8 cellular contexts compared by ENCODE assay signal in the genomic region with DNA sequence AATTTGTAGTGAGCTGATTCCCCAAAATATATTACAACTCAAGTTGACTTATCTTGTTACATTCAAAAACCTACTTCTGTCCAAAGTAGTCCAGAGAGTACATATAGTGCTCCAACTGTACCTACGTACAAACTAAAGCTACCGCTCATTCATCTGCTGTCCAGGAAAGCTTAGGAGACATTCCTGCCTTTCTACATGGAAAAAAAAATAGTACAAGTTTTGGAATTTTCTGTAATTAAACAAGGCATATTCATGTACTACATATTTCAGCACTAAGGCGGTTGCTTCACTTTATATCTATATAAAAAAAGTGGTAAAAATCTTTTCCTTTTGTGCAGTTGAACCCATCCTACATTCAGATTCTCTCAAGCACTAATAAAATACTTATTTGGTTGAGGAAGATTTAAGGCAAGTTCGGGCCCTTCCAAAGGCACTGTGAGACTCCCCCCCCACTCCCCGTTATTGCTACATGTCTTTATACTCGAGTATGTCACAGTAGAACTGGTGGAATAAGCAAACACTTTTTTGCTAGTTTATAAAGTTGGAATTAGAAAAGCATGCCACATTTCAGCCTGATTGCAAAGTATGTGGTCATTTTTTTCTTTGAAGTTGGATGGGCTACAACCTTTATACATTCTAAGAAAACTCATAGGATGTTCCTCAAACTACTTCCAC. TPM values are rescaled to one million over a fixed set of nuclear protein-coding genes. Genes with fewer than 3 reads are reported as not detected.
DNase-seq lines count a peak whose midpoint lies in the region; ATAC-seq, FAIRE-seq and TF ChIP-seq lines count a peak whose summit lies in the region.

No MANE protein-coding gene starts in this region.

- H3K27me3 ChIP-seq in GM06990 (replicated peaks; ENCODE audit: control insufficient read depth, insufficient read depth, low read length): no peaks in the 10 kb centered on the region
- no peaks in the 10 kb centered on the region for H3K27me3 ChIP-seq in parathyroid adenoma (ENCODE audit: control insufficient read depth, insufficient read depth, low read length)

- H3K9me3 ChIP-seq in parathyroid adenoma (ENCODE audit: control insufficient read depth, low read length): no peaks in the 10 kb centered on the region

- H2AFZ ChIP-seq in parathyroid adenoma: no peak overlapping the region

- ATAC-seq in HG03159 (IDR thresholded peaks at IDR 0.05; ENCODE audit: unreplicated experiment) (no peak), esophagus mucosa (no peak)

- peak overlapping the region; percentile 98 for H3K4me2 ChIP-seq in parathyroid adenoma (ENCODE audit: low read length)

- TF ChIP-seq CTCF in GM06990 (IDR thresholded peaks at IDR 0.05; ENCODE audit: insufficient read depth, low read length, poor library complexity, severe bottlenecking) (no peak), parathyroid adenoma (IDR thresholded peaks at IDR 0.05) (no peak), D721Med (IDR thresholded peaks at IDR 0.05; ENCODE audit: insufficient read depth, missing control alignments) (no peak), GM10266 (IDR thresholded peaks at IDR 0.05; ENCODE audit: control insufficient read depth, insufficient read depth, low read depth, missing control alignments) (no peak)

- FAIRE-seq in D721Med (lab: Jason Lieb, UNC): no peak

- in situ Hi-C loops in SK-MEL-5 (cut with HindIII; ENCODE audit: low pct_unique_long_range_greater_than_20kb, low sequenced_read_pairs): no loop called here

- H3K79me2 ChIP-seq in parathyroid adenoma: no peaks in the 10 kb centered on the region

- H3K4me3 ChIP-seq in GM06990 (replicated peaks; ENCODE audit: low read depth, low read length) (peak overlapping the region; percentile 90), parathyroid adenoma (ENCODE audit: low read depth, low read length) (peak overlapping the region; percentile 73)

- peaks cover 8% of the 10 kb centered on the region for H3K36me3 ChIP-seq in GM06990 (ENCODE audit: control insufficient read depth, insufficient read depth, low read length)
- H3K36me3 ChIP-seq in parathyroid adenoma (ENCODE audit: control insufficient read depth, insufficient read depth, low read length): no peaks in the 10 kb centered on the region

- no peak for TF ChIP-seq POLR2A in erythroblast (IDR thresholded peaks at IDR 0.05; ENCODE audit: low read length)

- H3K27ac ChIP-seq in parathyroid adenoma: peak overlapping the region; percentile 94

- peaks cover 42% of the 10 kb centered on the region for H3K4me1 ChIP-seq in parathyroid adenoma

- no peak overlapping the region for H3K9ac ChIP-seq in parathyroid adenoma

- DNase-seq in GM06990 (ENCODE audit: extremely low read depth, insufficient read length): no peak
- DNase-seq in SK-MEL-5 (ENCODE audit: low read depth, low spot score): peak; percentile 17
- peak; percentile 52 to 72 for DNase-seq in erythroblast (lab: John Stamatoyannopoulos, UW)
- no peak for DNase-seq in D721Med (ENCODE audit: insufficient read length, low spot score)
- DNase-seq in GM10266 (ENCODE audit: extremely low spot score): no peak

RNA-seq across cellular contexts. Expression of a gene that starts 3.8 kb away (rescaled TPM):
- total RNA-seq in SK-MEL-5 (2014; rRNA removed; shearing (Covaris generic)): 5.2 and 5.7 TPM in 2 replicates
- 39.6 and 62.8 TPM in 2 replicates for polyA plus RNA-seq in SK-MEL-5 (2015; cell fraction: cytosol; rRNA removed)
- 16.3 and 26.1 TPM in 2 replicates for polyA plus RNA-seq in SK-MEL-5 (2015; cell fraction: nucleus; rRNA removed)
- total RNA-seq in esophagus mucosa: 71.0 TPM

Comparison
In these comparisons a context has a peak if more than half of its experiments do, and no peak if none do; other contexts are left out.
1. DNase-seq: peak in SK-MEL-5 (single experiment) and erythroblast (2 of 2); none in GM06990 (single experiment), D721Med (single experiment) and GM10266 (single experiment).
2. RNA of a gene that starts 3.8 kb away (total RNA-seq): 71.0 TPM in esophagus mucosa (single experiment); 5.2 to 5.7 TPM in SK-MEL-5; every median in the first group is over 10 times any median in the second.